ENCODE assay signal across 12 cellular contexts in the genomic region with DNA sequence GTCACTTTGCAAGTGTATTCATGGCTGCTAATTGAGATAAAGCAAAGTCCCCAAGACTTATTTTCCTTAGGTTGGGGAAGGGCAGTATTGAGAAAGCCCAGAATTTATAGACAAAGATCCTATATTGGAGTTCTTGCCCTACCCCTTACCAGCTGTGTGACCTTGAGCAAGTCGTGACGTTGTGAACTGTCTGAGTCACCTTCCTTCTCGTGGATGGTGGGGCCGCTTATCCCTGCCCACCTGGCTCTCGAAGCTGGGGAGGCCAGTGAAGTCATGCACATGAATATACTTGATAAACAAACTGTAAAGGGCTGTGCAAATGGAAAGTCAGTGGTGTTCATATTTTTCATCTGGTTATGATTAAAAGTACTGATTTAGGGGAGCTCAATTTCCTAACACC.
A peak's percentile ranks its signal among the peaks of the same experiment; 100 is the strongest.
DNase-seq lines count a peak whose midpoint lies in the region; ATAC-seq, FAIRE-seq and TF ChIP-seq lines count a peak whose summit lies in the region.
"Had no signal": no experiment of that assay in that cellular context is flagged by ENCODE, and none has a peak within 500 bp of the region (broad histone marks: within the 10 kb centered on the region; RNA-seq: fewer than 3 reads in every experiment).

No MANE protein-coding gene starts in this region.

- POLR2A ChIA-PET in MCF 10A (lab: Yijun Ruan, JAX), result interaction anchor here (0.8 to 8.7 kb wide), 11 partner anchors 8 to 189 kb away, joined by 3 to 132 read pairs (median 7); partner anchors contain the start of gene ATE1
- POLR2A ChIA-PET in activated CD8-positive, alpha-beta T cell treated with anti-CD3 and anti-CD28 coated beads for 36 hours (lab: Charles Lee), result no interaction called here

- H2AFZ ChIP-seq in astrocyte (ENCODE audit: low read depth, low read length), result no peak overlapping the region

- peaks cover 68% of the 10 kb centered on the region for H4K20me1 ChIP-seq in astrocyte (ENCODE audit: insufficient read depth, low read length)

- H3K27ac Mint-ChIP-seq in MCF 10A (ENCODE audit: low read depth, unreplicated experiment) (peak overlapping the region; percentile 92), astrocyte (ENCODE audit: unreplicated experiment) (no peak overlapping the region), glutamatergic neuron (ENCODE audit: unreplicated experiment) (peak overlapping the region; percentile 89)
- no peak overlapping the region for H3K27ac Mint-ChIP-seq in activated CD8-positive, alpha-beta T cell treated with anti-CD3 and anti-CD28 coated beads for 36 hours

- H3K4me1 Mint-ChIP-seq in MCF 10A (ENCODE audit: insufficient read depth, unreplicated experiment) (peaks cover 52% of the 10 kb centered on the region), astrocyte (ENCODE audit: low read depth, unreplicated experiment) (peaks cover 41% of the 10 kb centered on the region), glutamatergic neuron (ENCODE audit: low read depth, unreplicated experiment) (peaks cover 51% of the 10 kb centered on the region)
- peaks cover 2% of the 10 kb centered on the region for H3K4me1 Mint-ChIP-seq in activated CD8-positive, alpha-beta T cell treated with anti-CD3 and anti-CD28 coated beads for 36 hours (ENCODE audit: low read depth)

- H3K4me3 ChIP-seq in breast epithelium, result no peak overlapping the region
- H3K4me3 ChIP-seq in astrocyte (ENCODE audit: insufficient read depth, low read depth, low read length), result no peak overlapping the region
- no peak overlapping the region for H3K4me3 ChIP-seq in transverse colon
- H3K4me3 ChIP-seq: testis had no signal

- 31 to 32% methylated on average over 5 of the region's 5 CpGs for WGBS in transverse colon (ENCODE audit: low coverage in 1 of 2), 2 donors

- H3K4me3 Mint-ChIP-seq in MCF 10A (ENCODE audit: unreplicated experiment), result peak overlapping the region; percentile 85
- no peak overlapping the region for H3K4me3 Mint-ChIP-seq in astrocyte (ENCODE audit: unreplicated experiment)
- peak overlapping the region; percentile 90 for H3K4me3 Mint-ChIP-seq in glutamatergic neuron (ENCODE audit: unreplicated experiment)
- no peak overlapping the region for H3K4me3 Mint-ChIP-seq in activated CD8-positive, alpha-beta T cell treated with anti-CD3 and anti-CD28 coated beads for 36 hours

- DNase-seq in MCF 10A (ENCODE audit: unreplicated experiment) (peak; percentile 68), breast epithelium (ENCODE audit: low spot score in 2 of 2) (no peak), astrocyte (ENCODE audit: low read depth) (peak; percentile 71), glutamatergic neuron (no peak), transverse colon (no peak)
- no peak for DNase-seq in activated CD8-positive, alpha-beta T cell treated with anti-CD3 and anti-CD28 coated beads for 36 hours
- DNase-seq: activated CD4-positive, alpha-beta T cell treated with anti-CD3 and anti-CD28 coated beads for 4 hours; activated effector memory CD4-positive, alpha-beta T cell treated with anti-CD3 and anti-CD28 coated beads, Interleukin-2, amount 50 U/mL, for 16 hours; NCI-H1105; testis had no signal

- H3K36me3 Mint-ChIP-seq in MCF 10A (ENCODE audit: insufficient read depth, unreplicated experiment) (peaks cover 45% of the 10 kb centered on the region), astrocyte (ENCODE audit: low read depth, unreplicated experiment) (peaks cover 4% of the 10 kb centered on the region), glutamatergic neuron (ENCODE audit: unreplicated experiment) (no peaks in the 10 kb centered on the region)
- H3K36me3 Mint-ChIP-seq in activated CD8-positive, alpha-beta T cell treated with anti-CD3 and anti-CD28 coated beads for 36 hours (ENCODE audit: low read depth), result no peaks in the 10 kb centered on the region

- no peaks in the 10 kb centered on the region for H3K27me3 Mint-ChIP-seq in MCF 10A (ENCODE audit: insufficient read depth, unreplicated experiment)
- H3K27me3 Mint-ChIP-seq in astrocyte (ENCODE audit: low read depth, unreplicated experiment), result no peaks in the 10 kb centered on the region
- H3K27me3 Mint-ChIP-seq in glutamatergic neuron (ENCODE audit: unreplicated experiment), result peaks cover 13% of the 10 kb centered on the region
- H3K27me3 Mint-ChIP-seq in activated CD8-positive, alpha-beta T cell treated with anti-CD3 and anti-CD28 coated beads for 36 hours, result peaks cover 32% of the 10 kb centered on the region

- CTCF ChIA-PET in MCF 10A (lab: Yijun Ruan, JAX), result interaction anchor here (0.7 to 2.1 kb wide), 5 partner anchors 10 to 843 kb away, joined by 3 to 8 read pairs (median 3); no protein-coding TSS in a partner anchor
- CTCF ChIA-PET in activated CD8-positive, alpha-beta T cell treated with anti-CD3 and anti-CD28 coated beads for 36 hours (lab: Charles Lee), result no interaction called here

- H3K9me3 Mint-ChIP-seq in MCF 10A (ENCODE audit: unreplicated experiment), result no peaks in the 10 kb centered on the region
- no peaks in the 10 kb centered on the region for H3K9me3 Mint-ChIP-seq in astrocyte (ENCODE audit: unreplicated experiment)
- H3K9me3 Mint-ChIP-seq in glutamatergic neuron (ENCODE audit: unreplicated experiment), result peaks cover 17% of the 10 kb centered on the region
- H3K9me3 Mint-ChIP-seq in activated CD8-positive, alpha-beta T cell treated with anti-CD3 and anti-CD28 coated beads for 36 hours, result no peaks in the 10 kb centered on the region

- H3K27me3 ChIP-seq in breast epithelium (no peaks in the 10 kb centered on the region), astrocyte (ENCODE audit: insufficient read depth, low read length) (no peaks in the 10 kb centered on the region), transverse colon (no peaks in the 10 kb centered on the region)
- H3K27me3 ChIP-seq: testis had no signal

- H3K9me3 ChIP-seq in breast epithelium, result no peaks in the 10 kb centered on the region
- no peaks in the 10 kb centered on the region for H3K9me3 ChIP-seq in astrocyte (ENCODE audit: insufficient read depth, low read depth, low read length)
- H3K9me3 ChIP-seq in transverse colon, result no peaks in the 10 kb centered on the region
- H3K9me3 ChIP-seq: testis had no signal

- TF ChIP-seq POLR2A in breast epithelium (IDR thresholded peaks at IDR 0.05), result no peak
- no peak for TF ChIP-seq POLR2A in transverse colon (IDR thresholded peaks at IDR 0.05)

- H3K27ac ChIP-seq in breast epithelium (no peak overlapping the region), astrocyte (ENCODE audit: low read depth, low read length) (no peak overlapping the region), transverse colon (peak overlapping the region; percentile 18 to 100 (median 96))
- H3K27ac ChIP-seq: testis had no signal

- H3K9ac ChIP-seq in astrocyte (ENCODE audit: low read length), result peak overlapping the region; percentile 29

- in situ Hi-C loops in transverse colon (cut with MboI; ENCODE audit: low pct_ligation_motif_present in 1 of 4, low pct_unique_long_range_greater_than_20kb in 1 of 4, low sequenced_read_pairs in 3 of 4), result no loop called here

- peak overlapping the region; percentile 87 for H3K4me2 ChIP-seq in astrocyte (ENCODE audit: low read length)

- no peaks in the 10 kb centered on the region for H3K36me3 ChIP-seq in breast epithelium
- no peaks in the 10 kb centered on the region for H3K36me3 ChIP-seq in astrocyte (ENCODE audit: insufficient read depth, low read length)
- no peaks in the 10 kb centered on the region for H3K36me3 ChIP-seq in transverse colon

- ATAC-seq in activated CD8-positive, alpha-beta T cell treated with anti-CD3 and anti-CD28 coated beads for 36 hours, result no peak
- ATAC-seq in HG03196 (IDR thresholded peaks at IDR 0.05; ENCODE audit: unreplicated experiment), result no peak
- no peak for ATAC-seq in HG03521 (IDR thresholded peaks at IDR 0.05; ENCODE audit: unreplicated experiment)

- intact Hi-C loops in MCF 10A (cut with micrococcal nuclease) (no loop called here), breast epithelium (cut with DNase I; ENCODE audit: low total_unique reads) (no loop called here), transverse colon (cut with DNase I; ENCODE audit: low total_unique reads) (no loop called here)
- intact Hi-C loops in activated CD8-positive, alpha-beta T cell treated with anti-CD3 and anti-CD28 coated beads for 36 hours (cut with micrococcal nuclease), result no loop called here

- BruUV-seq in MCF 10A (replicated peaks; lab: Mats Ljungman, UMichigan), result no TSS peak

- TF ChIP-seq EP300 in transverse colon (IDR thresholded peaks at IDR 0.05; ENCODE audit: low read depth), result no peak

- FAIRE-seq in astrocyte (lab: Jason Lieb, UNC), result no peak

- H3K79me2 ChIP-seq in astrocyte (ENCODE audit: insufficient read depth, low read length), result peaks cover 82% of the 10 kb centered on the region

- H3K4me1 ChIP-seq in breast epithelium, result no peaks in the 10 kb centered on the region
- H3K4me1 ChIP-seq in astrocyte (ENCODE audit: insufficient read depth, low read length), result peaks cover 34% of the 10 kb centered on the region
- peaks cover 12 to 36% (median 25%) of the 10 kb centered on the region in 4 donors for H3K4me1 ChIP-seq in transverse colon

- no peak for TF ChIP-seq CTCF in MCF 10A (IDR thresholded peaks at IDR 0.05; ENCODE audit: unreplicated experiment)
- no peak for TF ChIP-seq CTCF in breast epithelium (IDR thresholded peaks at IDR 0.05)
- no peak for TF ChIP-seq CTCF in astrocyte (IDR thresholded peaks at IDR 0.05; ENCODE audit: insufficient read depth, low read depth, low read length)
- TF ChIP-seq CTCF in glutamatergic neuron (IDR thresholded peaks at IDR 0.05; ENCODE audit: partially characterized antibody, unreplicated experiment), result no peak
- TF ChIP-seq CTCF in transverse colon (IDR thresholded peaks at IDR 0.05), result no peak
- TF ChIP-seq CTCF in activated CD8-positive, alpha-beta T cell treated with anti-CD3 and anti-CD28 coated beads for 36 hours (IDR thresholded peaks at IDR 0.05), result no peak

Comparison
In these comparisons a context has a peak if more than half of its experiments do, and no peak if none do; other contexts are left out.
1. DNase-seq: peak in MCF 10A (single experiment) and astrocyte (single experiment); none in breast epithelium (0 of 2), glutamatergic neuron (single experiment), transverse colon (single experiment) and activated CD8-positive, alpha-beta T cell treated with anti-CD3 and anti-CD28 coated beads for 36 hours (single experiment).
2. H3K27ac Mint-ChIP-seq: peak in MCF 10A (single experiment) and glutamatergic neuron (single experiment); none in astrocyte (single experiment) and activated CD8-positive, alpha-beta T cell treated with anti-CD3 and anti-CD28 coated beads for 36 hours (single experiment).
3. H3K4me3 Mint-ChIP-seq: peak in MCF 10A (single experiment) and glutamatergic neuron (single experiment); none in astrocyte (single experiment) and activated CD8-positive, alpha-beta T cell treated with anti-CD3 and anti-CD28 coated beads for 36 hours (single experiment).
4. H3K27ac ChIP-seq: peak in transverse colon (4 of 4); none in breast epithelium (0 of 2) and astrocyte (single experiment).